8 cellular contexts compared by ENCODE assay signal in genomic region chr1:212485895-212486590, GRCh38. TPM values are rescaled to one million over a fixed set of nuclear protein-coding genes. Genes with fewer than 3 reads are reported as not detected.
DNase-seq lines count a peak whose midpoint lies in the region; ATAC-seq lines count a peak whose summit lies in the region.

No MANE protein-coding gene starts in this region.

- H3K9me3 Mint-ChIP-seq in activated T-helper 2 cell treated with anti-CD3 and anti-CD28 coated beads, Interferon-gamma antibody, Interleukin-2, Interleukin-4, amounts not matched to agents 10 μg/mL and 5 μg/mL and 100 μg/mL, durations not matched to agents 14 hours and 24 hours and 36 hours = no peaks in the 10 kb centered on the region

- no peaks in the 10 kb centered on the region for H3K36me3 Mint-ChIP-seq in activated T-helper 2 cell treated with anti-CD3 and anti-CD28 coated beads, Interferon-gamma antibody, Interleukin-2, Interleukin-4, amounts not matched to agents 10 μg/mL and 5 μg/mL and 100 μg/mL, durations not matched to agents 14 hours and 24 hours and 36 hours (ENCODE audit: low read depth)

- H3K27me3 Mint-ChIP-seq in activated T-helper 2 cell treated with anti-CD3 and anti-CD28 coated beads, Interferon-gamma antibody, Interleukin-2, Interleukin-4, amounts not matched to agents 10 μg/mL and 5 μg/mL and 100 μg/mL, durations not matched to agents 14 hours and 24 hours and 36 hours (ENCODE audit: low read depth) = peaks cover 8% of the 10 kb centered on the region

- no peak overlapping the region for H3K27ac Mint-ChIP-seq in activated T-helper 2 cell treated with anti-CD3 and anti-CD28 coated beads, Interferon-gamma antibody, Interleukin-2, Interleukin-4, amounts not matched to agents 10 μg/mL and 5 μg/mL and 100 μg/mL, durations not matched to agents 14 hours and 24 hours and 36 hours

- H3K4me3 Mint-ChIP-seq in activated T-helper 2 cell treated with anti-CD3 and anti-CD28 coated beads, Interferon-gamma antibody, Interleukin-2, Interleukin-4, amounts not matched to agents 10 μg/mL and 5 μg/mL and 100 μg/mL, durations not matched to agents 14 hours and 24 hours and 36 hours (ENCODE audit: low read depth) = no peak overlapping the region

- intact Hi-C loops in Right ventricle myocardium inferior (cut with DNase I) = loop anchor here (5.0 kb wide), 1 partner anchor 71 kb away; no protein-coding TSS in a partner anchor
- intact Hi-C loops in cardiac septum (cut with DNase I) = no loop called here
- intact Hi-C loops in left colon (cut with DNase I, micrococcal nuclease) = no loop called here
- intact Hi-C loops in activated T-helper 2 cell treated with anti-CD3 and anti-CD28 coated beads, Interferon-gamma antibody, Interleukin-2, Interleukin-4, amounts not matched to agents 10 μg/mL and 5 μg/mL and 100 μg/mL, durations not matched to agents 14 hours and 24 hours and 36 hours (cut with micrococcal nuclease) = no loop called here

- DNase-seq in Right ventricle myocardium inferior (ENCODE audit: missing footprints) = peak; percentile 81
- DNase-seq in cardiac septum (ENCODE audit: low spot score) = no peak
- DNase-seq in NCI-H2171 (lab: John Stamatoyannopoulos, UW) = peak; percentile 65
- DNase-seq in astrocyte of the hippocampus (ENCODE audit: low read depth, low spot score) = peak; percentile 98
- peak; percentile 44 to 73 for DNase-seq in left colon
- no peak for DNase-seq in activated T-helper 2 cell treated with anti-CD3 and anti-CD28 coated beads, Interferon-gamma antibody, Interleukin-2, Interleukin-4, amounts not matched to agents 10 μg/mL and 5 μg/mL and 100 μg/mL, durations not matched to agents 14 hours and 24 hours and 36 hours (ENCODE audit: low spot score)

- peaks cover 3% of the 10 kb centered on the region for H3K4me1 Mint-ChIP-seq in activated T-helper 2 cell treated with anti-CD3 and anti-CD28 coated beads, Interferon-gamma antibody, Interleukin-2, Interleukin-4, amounts not matched to agents 10 μg/mL and 5 μg/mL and 100 μg/mL, durations not matched to agents 14 hours and 24 hours and 36 hours (ENCODE audit: low read depth)

- peak; percentile 40 for ATAC-seq in Right ventricle myocardium inferior
- ATAC-seq in left colon = peak; percentile 64
- no peak for ATAC-seq in GM21717 (IDR thresholded peaks at IDR 0.05; ENCODE audit: unreplicated experiment)
- ATAC-seq in HG02970 (IDR thresholded peaks at IDR 0.05; ENCODE audit: low FRiP score, unreplicated experiment) = no peak

RNA-seq across cellular contexts. Expression of gene NENF, which starts 53.3 kb away (rescaled TPM):
- total RNA-seq in Right ventricle myocardium inferior = 119 TPM
- 116 TPM for total RNA-seq in cardiac septum
- 10 to 100 TPM; 26.6 to 38.7 TPM for total RNA-seq in left colon
- 41.6 and 42.5 TPM in 2 replicates for total RNA-seq in activated T-helper 2 cell treated with anti-CD3 and anti-CD28 coated beads, Interferon-gamma antibody, Interleukin-2, Interleukin-4, amounts not matched to agents 10 μg/mL and 5 μg/mL and 100 μg/mL, durations not matched to agents 14 hours and 24 hours and 36 hours

Comparison
In these comparisons a context has a peak if more than half of its experiments do, and no peak if none do; other contexts are left out.
1. DNase-seq: peak in Right ventricle myocardium inferior (single experiment), NCI-H2171 (single experiment), astrocyte of the hippocampus (single experiment) and left colon (2 of 2); none in cardiac septum (single experiment) and activated T-helper 2 cell treated with anti-CD3 and anti-CD28 coated beads, Interferon-gamma antibody, Interleukin-2, Interleukin-4, amounts not matched to agents 10 μg/mL and 5 μg/mL and 100 μg/mL, durations not matched to agents 14 hours and 24 hours and 36 hours (single experiment).
2. ATAC-seq: peak in Right ventricle myocardium inferior (single experiment) and left colon (single experiment); none in GM21717 (single experiment) and HG02970 (single experiment).